10 cellular contexts compared by ENCODE assay signal in the genomic region with DNA sequence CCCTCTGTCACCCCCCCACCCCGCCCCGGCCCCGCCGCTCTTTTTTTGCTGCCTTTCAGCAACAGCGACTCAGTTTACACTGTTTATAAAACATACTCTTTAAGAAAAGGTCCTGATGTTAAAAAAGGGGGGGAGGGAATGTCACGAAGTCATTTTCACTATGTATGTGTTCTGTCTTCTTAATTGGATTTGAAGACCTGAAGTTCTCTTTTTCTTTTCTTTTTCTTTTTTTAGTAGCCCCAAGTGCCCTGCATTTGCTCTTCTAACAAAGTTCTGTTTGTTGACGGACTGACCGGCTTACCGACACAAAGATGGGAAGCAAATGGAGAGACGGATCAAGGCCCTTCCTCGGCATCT. TPM values are rescaled to one million over a fixed set of nuclear protein-coding genes. Genes with fewer than 3 reads are reported as not detected.
DNase-seq lines count a peak whose midpoint lies in the region; ATAC-seq and TF ChIP-seq lines count a peak whose summit lies in the region.
"Had no signal": no experiment of that assay in that cellular context is flagged by ENCODE, and none has a peak within 500 bp of the region (broad histone marks: within the 10 kb centered on the region; RNA-seq: fewer than 3 reads in every experiment).

No MANE protein-coding gene starts in this region.

- CTCF ChIA-PET in Calu3 (lab: Charles Lee): interaction anchor here (0.7 to 1.4 kb wide), 3 partner anchors 7 to 246 kb away, joined by 3 to 4 read pairs (median 3); a partner anchor contains a TSS

- peaks cover 24% of the 10 kb centered on the region for H3K36me3 Mint-ChIP-seq in Calu3 (ENCODE audit: insufficient read depth, unreplicated experiment)
- no peaks in the 10 kb centered on the region for H3K36me3 Mint-ChIP-seq in endodermal cell (ENCODE audit: low read depth)
- H3K36me3 Mint-ChIP-seq in progenitor cell of endocrine pancreas (ENCODE audit: insufficient read depth): no peaks in the 10 kb centered on the region

- peaks cover 55% of the 10 kb centered on the region for H3K27me3 Mint-ChIP-seq in Calu3 (ENCODE audit: unreplicated experiment)
- H3K27me3 Mint-ChIP-seq in endodermal cell (ENCODE audit: insufficient read depth): peaks cover 74% of the 10 kb centered on the region
- H3K27me3 Mint-ChIP-seq in progenitor cell of endocrine pancreas: peaks cover 54% of the 10 kb centered on the region

- no peak overlapping the region for H3K27ac ChIP-seq in endodermal cell (ENCODE audit: low read depth, low read length)
- no peak overlapping the region for H3K27ac ChIP-seq in aorta (ENCODE audit: low read depth in 1 of 2, low read length in 2 of 2)
- H3K27ac ChIP-seq: ovary had no signal

- H3K9me3 ChIP-seq in Loucy (ENCODE audit: insufficient read depth, low read depth, low read length) (no peaks in the 10 kb centered on the region), endodermal cell (ENCODE audit: control insufficient read depth, low read length) (no peaks in the 10 kb centered on the region), aorta (ENCODE audit: control insufficient read depth, low read length) (no peaks in the 10 kb centered on the region)
- H3K9me3 ChIP-seq: ovary had no signal

- intact Hi-C loops in Calu3 (cut with micrococcal nuclease; ENCODE audit: unreplicated experiment) (no loop called here), aorta (cut with DNase I) (loop anchor here in 1 of 2 donors (10.0 kb wide), 1 partner anchor 227 kb away; no protein-coding TSS in a partner anchor)

- peak overlapping the region; percentile 84; the same call in 1 of the 2 replicates for H2AFZ ChIP-seq in Loucy (ENCODE audit: low read length)

- no peaks in the 10 kb centered on the region for H3K27me3 ChIP-seq in Loucy (ENCODE audit: insufficient read depth, low read length, poor library complexity, severe bottlenecking)
- H3K27me3 ChIP-seq in endodermal cell (ENCODE audit: control insufficient read depth, insufficient read depth, low read length, poor library complexity, severe bottlenecking): peaks cover 68% of the 10 kb centered on the region
- no peaks in the 10 kb centered on the region for H3K27me3 ChIP-seq in aorta (ENCODE audit: control insufficient read depth in 1 of 2, insufficient read depth in 2 of 2, low read length in 1 of 2)
- H3K27me3 ChIP-seq: ovary had no signal

- H3K4me2 ChIP-seq in Loucy (ENCODE audit: low read depth, low read length, poor library complexity, severe bottlenecking): peak overlapping the region; percentile 73

- no peaks in the 10 kb centered on the region for H3K79me2 ChIP-seq in Loucy (ENCODE audit: insufficient read depth, low read length)

- H3F3A ChIP-seq in Loucy (ENCODE audit: low read depth): no peaks in the 10 kb centered on the region

- no peaks in the 10 kb centered on the region for H4K20me1 ChIP-seq in Loucy (ENCODE audit: insufficient read depth, low read length, poor library complexity, severe bottlenecking)

- peaks cover 9% of the 10 kb centered on the region for H3K4me1 ChIP-seq in Loucy (ENCODE audit: insufficient read depth, low read length, poor library complexity, severe bottlenecking)
- H3K4me1 ChIP-seq in endodermal cell (ENCODE audit: control insufficient read depth, insufficient read depth, low read length): no peaks in the 10 kb centered on the region
- H3K4me1 ChIP-seq in aorta (ENCODE audit: control insufficient read depth in 1 of 2, insufficient read depth in 2 of 2, low read length in 2 of 2): no peaks in the 10 kb centered on the region

- 3% methylated on average over 6 of the region's 11 CpGs; no CpG with 5 or more reads in 1 of the 2 experiments for WGBS in endodermal cell (ENCODE audit: insufficient coverage in 1 of 2, insufficient read length in 1 of 2), 2 experiments
- WGBS in aorta, 2 donors: 3 to 16% methylated on average over 11 of the region's 11 CpGs

- peak overlapping the region; percentile 63 for H3K4me3 ChIP-seq in Loucy (ENCODE audit: low read length, poor library complexity, severe bottlenecking)
- H3K4me3 ChIP-seq in endodermal cell (ENCODE audit: low read length): no peak overlapping the region
- H3K4me3 ChIP-seq in aorta (ENCODE audit: low read length in 2 of 2): no peak overlapping the region

- H3K9me2 ChIP-seq in Loucy (replicated peaks; ENCODE audit: low read depth, low read length): no peaks in the 10 kb centered on the region

- H3K9ac ChIP-seq in Loucy (ENCODE audit: low read depth, low read length, poor library complexity, severe bottlenecking) (no peak overlapping the region), endodermal cell (ENCODE audit: extremely low read depth, low read length, poor library complexity, severe bottlenecking) (no peak overlapping the region)

- H3K4me3 Mint-ChIP-seq in Calu3 (ENCODE audit: low read depth, unreplicated experiment) (peak overlapping the region; percentile 57), endodermal cell (peak overlapping the region; percentile 42), progenitor cell of endocrine pancreas (ENCODE audit: low read depth) (peak overlapping the region; percentile 33)

- BruUV-seq in Calu3 (replicated peaks; lab: Mats Ljungman, UMichigan): no TSS peak

- no peak for DNase-seq in Calu3
- no peak for DNase-seq in endodermal cell
- no peak for DNase-seq in progenitor cell of endocrine pancreas (ENCODE audit: low spot score, unreplicated experiment)
- no peak for DNase-seq in hypothalamus (lab: John Stamatoyannopoulos, UW)
- no peak for DNase-seq in aorta

- ATAC-seq in GM18517 (IDR thresholded peaks at IDR 0.05; ENCODE audit: unreplicated experiment) (no peak), aorta (ENCODE audit: low FRiP score) (no peak)

- TF ChIP-seq CTCF in Calu3 (IDR thresholded peaks at IDR 0.05; ENCODE audit: unreplicated experiment) (no peak), Loucy (conservative IDR thresholded peaks at IDR 0.05; ENCODE audit: low read length) (no peak), endodermal cell (conservative IDR thresholded peaks at IDR 0.05) (no peak), progenitor cell of endocrine pancreas (IDR thresholded peaks at IDR 0.05; ENCODE audit: unreplicated experiment) (no peak)

- H3K4me1 Mint-ChIP-seq in Calu3 (ENCODE audit: low read depth, unreplicated experiment) (peaks cover 7% of the 10 kb centered on the region), endodermal cell (peaks cover 9% of the 10 kb centered on the region), progenitor cell of endocrine pancreas (ENCODE audit: low read depth) (peaks cover 2% of the 10 kb centered on the region)

- H3K36me3 ChIP-seq in Loucy (ENCODE audit: insufficient read depth, low read length) (no peaks in the 10 kb centered on the region), endodermal cell (ENCODE audit: control insufficient read depth, insufficient read depth, low read length) (no peaks in the 10 kb centered on the region), aorta (ENCODE audit: control insufficient read depth in 1 of 2, insufficient read depth in 2 of 2, low read length in 1 of 2) (no peaks in the 10 kb centered on the region)
- H3K36me3 ChIP-seq: ovary had no signal

- H3K9me3 Mint-ChIP-seq in Calu3 (ENCODE audit: low read depth, unreplicated experiment): no peaks in the 10 kb centered on the region
- peaks cover 46% of the 10 kb centered on the region for H3K9me3 Mint-ChIP-seq in endodermal cell
- H3K9me3 Mint-ChIP-seq in progenitor cell of endocrine pancreas (ENCODE audit: low read depth): no peaks in the 10 kb centered on the region
- H3K9me3 Mint-ChIP-seq: activated T-helper 2 cell treated with anti-CD3 and anti-CD28 coated beads, Interferon-gamma antibody, Interleukin-2, Interleukin-4, amounts not matched to agents 10 μg/mL and 5 μg/mL and 100 μg/mL, durations not matched to agents 14 hours and 24 hours and 36 hours had no signal

- H3K27ac Mint-ChIP-seq in Calu3 (ENCODE audit: unreplicated experiment) (no peak overlapping the region), endodermal cell (no peak overlapping the region), progenitor cell of endocrine pancreas (no peak overlapping the region)
- H3K27ac Mint-ChIP-seq: activated T-helper 2 cell treated with anti-CD3 and anti-CD28 coated beads, Interferon-gamma antibody, Interleukin-2, Interleukin-4, amounts not matched to agents 10 μg/mL and 5 μg/mL and 100 μg/mL, durations not matched to agents 14 hours and 24 hours and 36 hours had no signal

RNA-seq across cellular contexts. Expression of a gene that starts 2.5 kb away (rescaled TPM):
- total RNA-seq in Calu3 (2022): 0.78 TPM in 1 of 2 replicates, not detected in the other
- under 1 TPM; 0.40 to 0.93 TPM for total RNA-seq in endodermal cell
- 1.2 TPM for polyA plus RNA-seq in endodermal cell (2013, experiment 1 of 2)
- polyA plus RNA-seq in endodermal cell (2013, experiment 2 of 2): 3.0 TPM
- 1.1 and 2.0 TPM in 2 replicates for total RNA-seq in progenitor cell of endocrine pancreas
- not detected for total RNA-seq in aorta
- under 1 TPM in 1 of 2 donors, not detected in 1; 0.46 TPM for polyA plus RNA-seq in aorta
- total RNA-seq: activated T-helper 2 cell treated with anti-CD3 and anti-CD28 coated beads, Interferon-gamma antibody, Interleukin-2, Interleukin-4, amounts not matched to agents 10 μg/mL and 5 μg/mL and 100 μg/mL, durations not matched to agents 14 hours and 24 hours and 36 hours; T-helper 2 cell treated with Interferon-gamma antibody and Interleukin-4, amounts not matched to agents 100 ng/mL and 5 ng/mL, for 36 hours had no signal

RNA-seq across cellular contexts. Expression of a gene that starts 31.1 kb away (rescaled TPM):
- total RNA-seq in Calu3 (2022): 621 and 665 TPM in 2 replicates
- total RNA-seq in endodermal cell: 1,000 to 10,000 TPM in 1 of 2 donors, 100 to 1,000 TPM in 1; 791 to 1,451 TPM
- polyA plus RNA-seq in endodermal cell (2013, experiment 1 of 2): 864 TPM
- polyA plus RNA-seq in endodermal cell (2013, experiment 2 of 2): 775 TPM
- total RNA-seq in progenitor cell of endocrine pancreas: 1,645 and 1,663 TPM in 2 replicates
- total RNA-seq in aorta: 100 to 1,000 TPM; 732 to 930 TPM
- 1,000 to 10,000 TPM; 1,448 to 1,899 TPM for polyA plus RNA-seq in aorta
